19 cellular contexts compared by ENCODE assay signal in genomic region chr14:65631040-65631439, GRCh38.
DNase-seq lines count a peak whose midpoint lies in the region; ATAC-seq, FAIRE-seq and TF ChIP-seq lines count a peak whose summit lies in the region.
"Had no signal": no experiment of that assay in that cellular context is flagged by ENCODE, and none has a peak within 500 bp of the region (broad histone marks: within the 10 kb centered on the region; RNA-seq: fewer than 3 reads in every experiment).

No MANE protein-coding gene starts in this region.

- H3K27me3 ChIP-seq in SU-DHL-6 (ENCODE audit: low read length) (no peaks in the 10 kb centered on the region), smooth muscle cell (ENCODE audit: low read depth) (no peaks in the 10 kb centered on the region)
- H3K27me3 ChIP-seq: spleen, vagina had no signal

- no peak for TF ChIP-seq CTCF in SU-DHL-6 (IDR thresholded peaks at IDR 0.05; ENCODE audit: insufficient read depth, low read length, poor library complexity, severe bottlenecking)
- TF ChIP-seq CTCF in smooth muscle cell (IDR thresholded peaks at IDR 0.05; ENCODE audit: borderline replicate concordance, insufficient read depth, poor library complexity, severe bottlenecking) = no peak
- TF ChIP-seq CTCF in D721Med (IDR thresholded peaks at IDR 0.05; ENCODE audit: insufficient read depth, missing control alignments) = no peak

- DNase-seq in COR-L47 (lab: John Stamatoyannopoulos, UW) (peak; percentile 18), KBM-7 (peak; percentile 40), retina (no peak), smooth muscle cell (lab: John Stamatoyannopoulos, UW; ENCODE audit: unreplicated experiment) (no peak), DMS 273 (lab: John Stamatoyannopoulos, UW; ENCODE audit: unreplicated experiment) (no peak), D721Med (ENCODE audit: insufficient read length, low spot score) (no peak)
- DNase-seq: central memory CD4-positive, alpha-beta T cell; effector CD8-positive, alpha-beta T cell; hypothalamus; left cardiac atrium; MV-4-11; PC-9; SK-N-SH; spleen had no signal

- in situ Hi-C loops in KBM-7 (cut with MboI; ENCODE audit: low pct_unique_long_range_greater_than_20kb, low sequenced_read_pairs) = no loop called here

- no peak overlapping the region for H3K4me3 ChIP-seq in SU-DHL-6 (ENCODE audit: insufficient read depth, low read length, poor library complexity, severe bottlenecking)
- H3K4me3 ChIP-seq in smooth muscle cell = no peak overlapping the region
- H3K4me3 ChIP-seq: HAP-1, PC-9, spleen, vagina had no signal

- no peaks in the 10 kb centered on the region for H4K20me1 ChIP-seq in SU-DHL-6 (ENCODE audit: low read depth, low read length)
- no peaks in the 10 kb centered on the region for H4K20me1 ChIP-seq in smooth muscle cell (ENCODE audit: low read depth)

- H3K79me2 ChIP-seq in SU-DHL-6 (ENCODE audit: insufficient read depth, low read length) (0 out of 2 replicates have a peak, but pooled peaks cover 12% of the 10 kb centered on the region), smooth muscle cell (ENCODE audit: low read depth) (no peaks in the 10 kb centered on the region)

- ATAC-seq in GM18861 (IDR thresholded peaks at IDR 0.05; ENCODE audit: unreplicated experiment) = peak; percentile 54
- ATAC-seq: left cardiac atrium had no signal

- no peaks in the 10 kb centered on the region for H3K9me2 ChIP-seq in SU-DHL-6 (replicated peaks; ENCODE audit: insufficient read depth, low read length)
- H3K9me2 ChIP-seq: SK-N-SH had no signal

- peak overlapping the region; percentile 27 for H3K27ac ChIP-seq in SU-DHL-6 (ENCODE audit: low read depth, low read length)
- H3K27ac ChIP-seq in smooth muscle cell (ENCODE audit: low read depth) = no peak overlapping the region
- H3K27ac ChIP-seq: PC-9, spleen, vagina had no signal

- no peaks in the 10 kb centered on the region for H3K9me3 ChIP-seq in SU-DHL-6 (ENCODE audit: insufficient read depth, low read length)
- H3K9me3 ChIP-seq in smooth muscle cell (replicated peaks; ENCODE audit: low read depth) = no peaks in the 10 kb centered on the region
- H3K9me3 ChIP-seq: HAP-1, SK-N-SH, vagina had no signal

- no peak overlapping the region for H2AFZ ChIP-seq in SU-DHL-6 (ENCODE audit: low read depth, low read length, severe bottlenecking)
- H2AFZ ChIP-seq in smooth muscle cell (ENCODE audit: low read depth) = no peak overlapping the region
- H2AFZ ChIP-seq: PC-9 had no signal

- H3K4me2 ChIP-seq in SU-DHL-6 (ENCODE audit: low read depth, low read length, poor library complexity, severe bottlenecking) = no peak overlapping the region
- no peak overlapping the region for H3K4me2 ChIP-seq in smooth muscle cell
- H3K4me2 ChIP-seq: PC-9, SK-N-SH had no signal

- H3K4me1 ChIP-seq in smooth muscle cell (ENCODE audit: low read depth) = no peaks in the 10 kb centered on the region
- H3K4me1 ChIP-seq: HAP-1, vagina had no signal

- H3K9ac ChIP-seq in SU-DHL-6 (ENCODE audit: low read length) (no peak overlapping the region), smooth muscle cell (ENCODE audit: low read depth) (no peak overlapping the region)
- H3K9ac ChIP-seq: SK-N-SH had no signal

- H3K36me3 ChIP-seq in SU-DHL-6 (ENCODE audit: low read length) (no peaks in the 10 kb centered on the region; the same call in 1 of the 2 replicates), smooth muscle cell (ENCODE audit: low read depth) (no peaks in the 10 kb centered on the region)
- H3K36me3 ChIP-seq: vagina had no signal

- 80% methylated on average over 1 of the region's 1 CpG for WGBS in smooth muscle cell (ENCODE audit: low lambda C conversion rate)

- H3F3A ChIP-seq in SU-DHL-6 (ENCODE audit: insufficient read depth) (peaks cover 18% of the 10 kb centered on the region), smooth muscle cell (ENCODE audit: low read depth) (no peaks in the 10 kb centered on the region)

- no peak for FAIRE-seq in D721Med (lab: Jason Lieb, UNC)
- FAIRE-seq: TTC549 had no signal

Comparison
In these comparisons a context has a peak if more than half of its experiments do, and no peak if none do; other contexts are left out.
1. DNase-seq: peak in COR-L47 (single experiment) and KBM-7 (single experiment); none in retina (single experiment), smooth muscle cell (single experiment), DMS 273 (single experiment) and D721Med (single experiment).